In genomic region chr15:92443381-92443780, GRCh38 we compare ENCODE assay signal across 38 cellular contexts. TPM values are rescaled to one million over a fixed set of nuclear protein-coding genes. Genes with fewer than 3 reads are reported as not detected.
"Had no signal": no experiment of that assay in that cellular context is flagged by ENCODE, and none has a peak within 500 bp of the region (broad histone marks: within the 10 kb centered on the region; RNA-seq: fewer than 3 reads in every experiment).

No MANE protein-coding gene starts in this region.

- ATAC-seq: activated naive CD4-positive, alpha-beta T cell treated with anti-CD3 and anti-CD28 coated beads, Interleukin-2, amount 50 U/mL, for 72 hours; activated naive CD8-positive, alpha-beta T cell treated with anti-CD3 and anti-CD28 coated beads, Interleukin-2, amount 50 U/mL, for 24 hours; activated T-cell treated with anti-CD3 and anti-CD28 coated beads, Interleukin-2, amount 50 U/mL, for 4 hours; activated T-cell treated with anti-CD3 and anti-CD28 coated beads, Interleukin-2, amount 50 U/mL, for 72 hours; activated T-helper 17 cell treated with anti-CD3 and anti-CD28 coated beads, Interleukin-2, amount 50 U/mL, for 72 hours; body of pancreas had no signal

- H3K4me3 ChIP-seq: adrenal gland, ascending aorta, body of pancreas, breast epithelium, cardiac muscle cell had no signal

- H3K9me3 ChIP-seq: adrenal gland, ascending aorta, body of pancreas, breast epithelium had no signal

- H3K4me1 Mint-ChIP-seq: activated naive CD4-positive, alpha-beta T cell treated with anti-CD3 and anti-CD28 coated beads, Interleukin-2, amount 10 ng/mL, durations not matched to agents 7 days and 5 days; activated naive CD4-positive, alpha-beta T cell treated with anti-CD3 and anti-CD28 coated beads, Interleukin-2, amount 50 U/mL, for 24 hours; activated naive CD8-positive, alpha-beta T cell treated with anti-CD3 and anti-CD28 coated beads for 36 hours; activated naive CD8-positive, alpha-beta T cell treated with anti-CD3 and anti-CD28 coated beads, Interleukin-2, amount 10 ng/mL, durations not matched to agents 7 days and 5 days; activated naive CD8-positive, alpha-beta T cell treated with anti-CD3 and anti-CD28 coated beads, Interleukin-2, amount 50 U/mL, for 24 hours; activated T-helper 17 cell treated with anti-CD3 and anti-CD28 coated beads, Interleukin-2, amount 50 U/mL, for 72 hours; brain; central memory CD8-positive, alpha-beta T cell had no signal

- H3K36me3 Mint-ChIP-seq: activated naive CD4-positive, alpha-beta T cell treated with anti-CD3 and anti-CD28 coated beads, Interleukin-2, amount 10 ng/mL, durations not matched to agents 7 days and 5 days; activated naive CD4-positive, alpha-beta T cell treated with anti-CD3 and anti-CD28 coated beads, Interleukin-2, amount 50 U/mL, for 24 hours; activated naive CD4-positive, alpha-beta T cell treated with anti-CD3 and anti-CD28 coated beads, Interleukin-2, amount 50 U/mL, for 72 hours; activated naive CD8-positive, alpha-beta T cell; activated naive CD8-positive, alpha-beta T cell treated with anti-CD3 and anti-CD28 coated beads for 36 hours; activated naive CD8-positive, alpha-beta T cell treated with anti-CD3 and anti-CD28 coated beads, Interleukin-2, amount 10 ng/mL, durations not matched to agents 7 days and 5 days had no signal

- H3K4me1 ChIP-seq: adrenal gland, ascending aorta, body of pancreas, breast epithelium had no signal

- FAIRE-seq: astrocyte, bronchial epithelial cell, colon had no signal

- H3K27ac Mint-ChIP-seq: activated naive CD4-positive, alpha-beta T cell treated with anti-CD3 and anti-CD28 coated beads for 36 hours; activated naive CD4-positive, alpha-beta T cell treated with anti-CD3 and anti-CD28 coated beads, Interleukin-2, amount 10 ng/mL, durations not matched to agents 7 days and 5 days; activated naive CD4-positive, alpha-beta T cell treated with anti-CD3 and anti-CD28 coated beads, Interleukin-2, amount 50 U/mL, for 24 hours; activated naive CD4-positive, alpha-beta T cell treated with anti-CD3 and anti-CD28 coated beads, Interleukin-2, amount 50 U/mL, for 72 hours; activated naive CD8-positive, alpha-beta T cell; activated naive CD8-positive, alpha-beta T cell treated with anti-CD3 and anti-CD28 coated beads for 36 hours; activated naive CD8-positive, alpha-beta T cell treated with anti-CD3 and anti-CD28 coated beads, Interleukin-2, amount 10 ng/mL, durations not matched to agents 7 days and 5 days; activated naive CD8-positive, alpha-beta T cell treated with anti-CD3 and anti-CD28 coated beads, Interleukin-2, amount 50 U/mL, for 24 hours; activated T-cell treated with anti-CD3 and anti-CD28 coated beads, Interleukin-2, amount 50 U/mL, for 72 hours; activated T-helper 1 cell treated with anti-CD3 and anti-CD28 coated beads, Interleukin-12 subunit alpha, Interleukin-12 subunit beta, Interleukin-2, Interleukin-4 antibody, amounts not matched to agents 30 ng/mL and 10 ng/mL and 1 ng/mL, durations not matched to agents 14 hours and 24 hours and 36 hours; activated T-helper 17 cell treated with anti-CD3 and anti-CD28 coated beads, Interleukin-2, amount 50 U/mL, for 72 hours; activated T-helper 2 cell treated with anti-CD3 and anti-CD28 coated beads, Interferon-gamma antibody, Interleukin-2, Interleukin-4, amounts not matched to agents 10 μg/mL and 5 μg/mL and 100 μg/mL, durations not matched to agents 14 hours and 24 hours and 36 hours; brain had no signal

- DNase-seq: activated effector memory CD4-positive, alpha-beta T cell treated with Interleukin-2 at 50 U/mL for 16 hours; activated gamma-delta T cell; activated gamma-delta T cell treated with Interleukin-2 at 50 U/mL for 16 hours; activated naive CD4-positive, alpha-beta T cell; activated naive CD4-positive, alpha-beta T cell treated with anti-CD3 and anti-CD28 coated beads for 36 hours; activated naive CD4-positive, alpha-beta T cell treated with anti-CD3 and anti-CD28 coated beads, Interleukin-2, amount 10 ng/mL, durations not matched to agents 7 days and 5 days; activated naive CD4-positive, alpha-beta T cell treated with anti-CD3 and anti-CD28 coated beads, Interleukin-2, amount 50 U/mL, for 16 hours; activated naive CD4-positive, alpha-beta T cell treated with Interleukin-2 at 50 U/mL for 16 hours; activated naive CD8-positive, alpha-beta T cell treated with anti-CD3 and anti-CD28 coated beads for 36 hours; activated naive CD8-positive, alpha-beta T cell treated with anti-CD3 and anti-CD28 coated beads, Interleukin-2, amount 10 ng/mL, durations not matched to agents 7 days and 5 days; activated naive CD8-positive, alpha-beta T cell treated with anti-CD3 and anti-CD28 coated beads, Interleukin-2, amount 50 U/mL, for 24 hours; activated T-cell treated with anti-CD3 and anti-CD28 coated beads, Interleukin-2, amount 50 U/mL, for 4 hours; activated T-cell treated with anti-CD3 and anti-CD28 coated beads, Interleukin-2, amount 50 U/mL, for 48 hours; activated T-cell treated with anti-CD3 and anti-CD28 coated beads, Interleukin-2, amount 50 U/mL, for 72 hours; adrenal gland; amniotic stem cell; amygdala; anterior cingulate cortex; aorta; body of pancreas; brain microvascular endothelial cell; caudate nucleus; central memory CD4-positive, alpha-beta T cell; cerebellar nuclear complex had no signal

- H3K27me3 ChIP-seq: adrenal gland, ascending aorta, body of pancreas, brain microvascular endothelial cell, breast epithelium, cardiac muscle cell had no signal

- H3K27me3 Mint-ChIP-seq: activated naive CD4-positive, alpha-beta T cell treated with anti-CD3 and anti-CD28 coated beads, Interleukin-2, amount 50 U/mL, for 24 hours; activated naive CD8-positive, alpha-beta T cell; activated naive CD8-positive, alpha-beta T cell treated with anti-CD3 and anti-CD28 coated beads for 36 hours; activated naive CD8-positive, alpha-beta T cell treated with anti-CD3 and anti-CD28 coated beads, Interleukin-2, amount 10 ng/mL, durations not matched to agents 7 days and 5 days; activated naive CD8-positive, alpha-beta T cell treated with anti-CD3 and anti-CD28 coated beads, Interleukin-2, amount 50 U/mL, for 24 hours; brain had no signal

- H3K36me3 ChIP-seq: adrenal gland, ascending aorta, brain microvascular endothelial cell, breast epithelium, cardiac muscle cell had no signal

- H3K9me3 Mint-ChIP-seq: activated naive CD4-positive, alpha-beta T cell treated with anti-CD3 and anti-CD28 coated beads for 36 hours; activated naive CD4-positive, alpha-beta T cell treated with anti-CD3 and anti-CD28 coated beads, Interleukin-2, amount 10 ng/mL, durations not matched to agents 7 days and 5 days; activated naive CD4-positive, alpha-beta T cell treated with anti-CD3 and anti-CD28 coated beads, Interleukin-2, amount 50 U/mL, for 24 hours; activated naive CD4-positive, alpha-beta T cell treated with anti-CD3 and anti-CD28 coated beads, Interleukin-2, amount 50 U/mL, for 72 hours; activated naive CD8-positive, alpha-beta T cell treated with anti-CD3 and anti-CD28 coated beads for 36 hours; activated naive CD8-positive, alpha-beta T cell treated with anti-CD3 and anti-CD28 coated beads, Interleukin-2, amount 10 ng/mL, durations not matched to agents 7 days and 5 days; activated naive CD8-positive, alpha-beta T cell treated with anti-CD3 and anti-CD28 coated beads, Interleukin-2, amount 50 U/mL, for 24 hours; activated T-cell treated with anti-CD3 and anti-CD28 coated beads, Interleukin-2, amount 50 U/mL, for 4 hours; activated T-cell treated with anti-CD3 and anti-CD28 coated beads, Interleukin-2, amount 50 U/mL, for 72 hours; activated T-helper 1 cell treated with anti-CD3 and anti-CD28 coated beads, Interleukin-12 subunit alpha, Interleukin-12 subunit beta, Interleukin-2, Interleukin-4 antibody, amounts not matched to agents 30 ng/mL and 10 ng/mL and 1 ng/mL, durations not matched to agents 14 hours and 24 hours and 36 hours; activated T-helper 17 cell treated with anti-CD3 and anti-CD28 coated beads, Interleukin-2, amount 50 U/mL, for 72 hours; activated T-helper 2 cell treated with anti-CD3 and anti-CD28 coated beads, Interferon-gamma antibody, Interleukin-2, Interleukin-4, amounts not matched to agents 10 μg/mL and 5 μg/mL and 100 μg/mL, durations not matched to agents 14 hours and 24 hours and 36 hours; brain; central memory CD8-positive, alpha-beta T cell had no signal

- H3K4me3 Mint-ChIP-seq: activated naive CD4-positive, alpha-beta T cell treated with anti-CD3 and anti-CD28 coated beads for 36 hours; activated naive CD4-positive, alpha-beta T cell treated with anti-CD3 and anti-CD28 coated beads, Interleukin-2, amount 10 ng/mL, durations not matched to agents 7 days and 5 days; activated naive CD4-positive, alpha-beta T cell treated with anti-CD3 and anti-CD28 coated beads, Interleukin-2, amount 50 U/mL, for 24 hours; activated naive CD8-positive, alpha-beta T cell; activated naive CD8-positive, alpha-beta T cell treated with anti-CD3 and anti-CD28 coated beads for 36 hours; activated naive CD8-positive, alpha-beta T cell treated with anti-CD3 and anti-CD28 coated beads, Interleukin-2, amount 10 ng/mL, durations not matched to agents 7 days and 5 days; activated naive CD8-positive, alpha-beta T cell treated with anti-CD3 and anti-CD28 coated beads, Interleukin-2, amount 50 U/mL, for 24 hours; activated T-cell treated with anti-CD3 and anti-CD28 coated beads, Interleukin-2, amount 50 U/mL, for 4 hours; activated T-cell treated with anti-CD3 and anti-CD28 coated beads, Interleukin-2, amount 50 U/mL, for 72 hours; activated T-helper 1 cell treated with anti-CD3 and anti-CD28 coated beads, Interleukin-12 subunit alpha, Interleukin-12 subunit beta, Interleukin-2, Interleukin-4 antibody, amounts not matched to agents 30 ng/mL and 10 ng/mL and 1 ng/mL, durations not matched to agents 14 hours and 24 hours and 36 hours; activated T-helper 17 cell treated with anti-CD3 and anti-CD28 coated beads, Interleukin-2, amount 50 U/mL, for 72 hours; brain; central memory CD8-positive, alpha-beta T cell had no signal

- H3K27ac ChIP-seq: adrenal gland, ascending aorta, body of pancreas, brain microvascular endothelial cell, breast epithelium, cardiac muscle cell had no signal

RNA-seq across cellular contexts. Expression of gene ST8SIA2, which starts 49.7 kb away (rescaled TPM):
- total RNA-seq: activated naive CD4-positive, alpha-beta T cell treated with anti-CD3 and anti-CD28 coated beads for 36 hours; activated naive CD4-positive, alpha-beta T cell treated with anti-CD3 and anti-CD28 coated beads, Interleukin-2, amount 50 U/mL, for 72 hours; activated naive CD8-positive, alpha-beta T cell treated with anti-CD3 and anti-CD28 coated beads for 36 hours; activated naive CD8-positive, alpha-beta T cell treated with anti-CD3 and anti-CD28 coated beads, Interleukin-2, amount 10 ng/mL, durations not matched to agents 7 days and 5 days; activated T-cell treated with anti-CD3 and anti-CD28 coated beads, Interleukin-2, amount 50 U/mL, for 4 hours; activated T-cell treated with anti-CD3 and anti-CD28 coated beads, Interleukin-2, amount 50 U/mL, for 72 hours; activated T-helper 1 cell treated with anti-CD3 and anti-CD28 coated beads, Interleukin-12 subunit alpha, Interleukin-12 subunit beta, Interleukin-2, Interleukin-4 antibody, amounts not matched to agents 30 ng/mL and 10 ng/mL and 1 ng/mL, durations not matched to agents 14 hours and 24 hours and 36 hours; activated T-helper 17 cell treated with anti-CD3 and anti-CD28 coated beads, Interleukin-2, amount 50 U/mL, for 72 hours; activated T-helper 2 cell treated with anti-CD3 and anti-CD28 coated beads, Interferon-gamma antibody, Interleukin-2, Interleukin-4, amounts not matched to agents 10 μg/mL and 5 μg/mL and 100 μg/mL, durations not matched to agents 14 hours and 24 hours and 36 hours; aorta; ascending aorta; body of pancreas; bronchial epithelial cell had no signal
